ENCODE assay signal across 12 cellular contexts in the genomic region with DNA sequence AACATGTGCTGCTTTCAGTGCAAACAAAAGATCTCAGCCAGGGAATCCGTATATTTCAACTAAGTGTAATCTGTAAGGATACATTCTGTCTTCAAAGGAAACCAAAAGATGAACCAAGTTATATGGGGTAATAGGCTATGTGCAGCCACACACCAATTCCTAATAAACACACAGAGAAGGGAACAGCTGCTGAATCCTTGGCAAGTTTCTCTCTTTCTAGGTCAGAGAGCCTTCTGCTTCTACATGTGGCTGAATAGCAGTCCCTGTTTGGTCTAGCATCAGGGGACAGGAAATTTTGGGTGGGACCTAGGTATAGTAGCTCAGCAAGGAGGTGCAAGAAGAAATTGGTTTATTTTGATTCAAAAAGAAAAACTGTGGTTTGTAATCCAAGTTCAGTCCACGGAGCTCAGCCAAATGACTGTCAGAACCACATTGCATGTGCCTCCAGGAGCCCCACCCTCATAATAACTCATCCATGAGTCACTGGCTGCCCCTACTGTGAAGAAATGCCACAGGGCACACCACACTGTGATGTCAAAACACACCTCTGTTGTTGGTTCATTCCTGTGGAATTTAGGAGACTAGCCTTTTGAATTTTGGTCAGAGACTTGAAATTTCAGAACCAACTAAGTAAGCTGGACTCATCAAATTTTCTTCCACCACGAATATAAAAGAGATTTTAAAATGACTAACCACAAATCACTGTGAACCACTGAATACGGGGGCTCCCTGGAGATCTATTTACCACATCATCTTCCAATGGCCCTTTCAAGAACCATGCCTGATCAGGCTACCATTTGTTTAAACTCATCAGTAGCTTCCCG. TPM values are rescaled to one million over a fixed set of nuclear protein-coding genes. Genes with fewer than 3 reads are reported as not detected.
DNase-seq lines count a peak whose midpoint lies in the region; ATAC-seq, FAIRE-seq and TF ChIP-seq lines count a peak whose summit lies in the region.
"Had no signal": no experiment of that assay in that cellular context is flagged by ENCODE, and none has a peak within 500 bp of the region (broad histone marks: within the 10 kb centered on the region; RNA-seq: fewer than 3 reads in every experiment).

No MANE protein-coding gene starts in this region.

- peak overlapping the region in 2 of 3 experiments; percentile 53 to 54 for H3K4me3 ChIP-seq in keratinocyte (ENCODE audit: control insufficient read depth in 2 of 3, extremely low read depth in 1 of 3, insufficient read depth in 2 of 3, low read depth in 1 of 3, low read length in 3 of 3)
- H3K4me3 ChIP-seq: sigmoid colon had no signal

- no peaks in the 10 kb centered on the region for H4K20me1 ChIP-seq in keratinocyte (ENCODE audit: control insufficient read depth, extremely low read depth, insufficient read depth, low read length)

- H3K4me2 ChIP-seq in keratinocyte (ENCODE audit: control insufficient read depth, extremely low read depth, insufficient read depth, low read depth, low read length): peak overlapping the region; percentile 91

- no peaks in the 10 kb centered on the region for H3K79me2 ChIP-seq in keratinocyte (ENCODE audit: control insufficient read depth, insufficient read depth, low read length)

- peaks cover 3% of the 10 kb centered on the region for H3K9me3 Mint-ChIP-seq in natural killer cell treated with Interleukin-12 subunit alpha and Interleukin-12 subunit beta and Interleukin-15 and Interleukin-18, amount 100 ng/mL, for 72 hours
- H3K9me3 Mint-ChIP-seq in natural killer cell: peaks cover 0 to 2% of the 10 kb centered on the region in 2 donors
- H3K9me3 Mint-ChIP-seq in activated naive CD4-positive, alpha-beta T cell treated with anti-CD3 and anti-CD28 coated beads for 36 hours: no peaks in the 10 kb centered on the region

- dilution Hi-C loops in keratinocyte (cut with MboI; ENCODE audit: extremely low pct_ligation_motif_present, low sequenced_read_pairs): no loop called here

- H3K4me1 Mint-ChIP-seq in natural killer cell treated with Interleukin-12 subunit alpha and Interleukin-12 subunit beta and Interleukin-15 and Interleukin-18, amount 100 ng/mL, for 72 hours (ENCODE audit: low read depth in 2 of 2): no peaks in the 10 kb centered on the region
- peaks cover 0 to 7% of the 10 kb centered on the region in 2 donors for H3K4me1 Mint-ChIP-seq in natural killer cell
- no peaks in the 10 kb centered on the region for H3K4me1 Mint-ChIP-seq in activated naive CD4-positive, alpha-beta T cell treated with anti-CD3 and anti-CD28 coated beads for 36 hours (ENCODE audit: low read depth)

- no peaks in the 10 kb centered on the region for H3K9me3 ChIP-seq in keratinocyte (ENCODE audit: control insufficient read depth, low read depth, low read length)
- H3K9me3 ChIP-seq: sigmoid colon had no signal

- no peaks in the 10 kb centered on the region for H3K9me1 ChIP-seq in keratinocyte (ENCODE audit: control insufficient read depth, extremely low read depth, insufficient read depth, low read length)

- peak overlapping the region; percentile 95 for H3K27ac ChIP-seq in keratinocyte (ENCODE audit: control insufficient read depth, insufficient read depth, low read length)
- H3K27ac ChIP-seq: sigmoid colon had no signal

- H3K9ac ChIP-seq in keratinocyte (ENCODE audit: control insufficient read depth, extremely low read depth, insufficient read depth, low read length): peak overlapping the region; percentile 74

- H3K4me1 ChIP-seq in keratinocyte (ENCODE audit: control insufficient read depth, extremely low read depth, insufficient read depth, low read length): peaks cover 60% of the 10 kb centered on the region

- H3K36me3 ChIP-seq in keratinocyte (ENCODE audit: control insufficient read depth in 2 of 2, extremely low read depth in 1 of 2, insufficient read depth in 2 of 2, low read length in 2 of 2): peaks cover 3 to 5% of the 10 kb centered on the region in 2 experiments
- H3K36me3 ChIP-seq: sigmoid colon had no signal

- H3K27me3 ChIP-seq in keratinocyte (ENCODE audit: control insufficient read depth, extremely low read depth, insufficient read depth, low read length): no peaks in the 10 kb centered on the region
- H3K27me3 ChIP-seq: sigmoid colon had no signal

- H3K27ac Mint-ChIP-seq in natural killer cell treated with Interleukin-12 subunit alpha and Interleukin-12 subunit beta and Interleukin-15 and Interleukin-18, amount 100 ng/mL, for 72 hours: no peak overlapping the region
- H3K27ac Mint-ChIP-seq in natural killer cell: no peak overlapping the region
- no peak overlapping the region for H3K27ac Mint-ChIP-seq in activated naive CD4-positive, alpha-beta T cell treated with anti-CD3 and anti-CD28 coated beads for 36 hours

- ATAC-seq in natural killer cell treated with Interleukin-12 subunit alpha and Interleukin-12 subunit beta and Interleukin-15 and Interleukin-18, amount 100 ng/mL, for 72 hours: peak; percentile 53 to 59
- ATAC-seq in natural killer cell: no peak

- H3K36me3 Mint-ChIP-seq in natural killer cell treated with Interleukin-12 subunit alpha and Interleukin-12 subunit beta and Interleukin-15 and Interleukin-18, amount 100 ng/mL, for 72 hours: no peaks in the 10 kb centered on the region
- H3K36me3 Mint-ChIP-seq in natural killer cell: no peaks in the 10 kb centered on the region
- H3K36me3 Mint-ChIP-seq in activated naive CD4-positive, alpha-beta T cell treated with anti-CD3 and anti-CD28 coated beads for 36 hours (ENCODE audit: low read depth): no peaks in the 10 kb centered on the region

- FAIRE-seq in keratinocyte (lab: Jason Lieb, UNC): peak; percentile 93
- FAIRE-seq: endometrium had no signal

- H3K27me3 Mint-ChIP-seq in natural killer cell treated with Interleukin-12 subunit alpha and Interleukin-12 subunit beta and Interleukin-15 and Interleukin-18, amount 100 ng/mL, for 72 hours: no peaks in the 10 kb centered on the region
- H3K27me3 Mint-ChIP-seq in natural killer cell (ENCODE audit: low read depth in 2 of 2): no peaks in the 10 kb centered on the region
- H3K27me3 Mint-ChIP-seq in activated naive CD4-positive, alpha-beta T cell treated with anti-CD3 and anti-CD28 coated beads for 36 hours (ENCODE audit: low read depth): no peaks in the 10 kb centered on the region

- H2AFZ ChIP-seq in keratinocyte (ENCODE audit: control insufficient read depth, low read length): peak overlapping the region; percentile 78

- no peak overlapping the region for H3K4me3 Mint-ChIP-seq in natural killer cell treated with Interleukin-12 subunit alpha and Interleukin-12 subunit beta and Interleukin-15 and Interleukin-18, amount 100 ng/mL, for 72 hours
- no peak overlapping the region for H3K4me3 Mint-ChIP-seq in natural killer cell
- H3K4me3 Mint-ChIP-seq in activated naive CD4-positive, alpha-beta T cell treated with anti-CD3 and anti-CD28 coated beads for 36 hours: no peak overlapping the region

- TF ChIP-seq CTCF in natural killer cell (IDR thresholded peaks at IDR 0.05) (no peak), keratinocyte (optimal IDR thresholded peaks at IDR 0.05 in 1 of 3, IDR thresholded peaks at IDR 0.05 in 1 of 3, conservative IDR thresholded peaks at IDR 0.05 in 1 of 3; ENCODE audit: extremely low read depth in 1 of 3, insufficient read depth in 2 of 3, low read length in 3 of 3) (no peak)

- no peak for DNase-seq in natural killer cell treated with Interleukin-12 subunit alpha and Interleukin-12 subunit beta and Interleukin-15 and Interleukin-18, amount 100 ng/mL, for 72 hours (ENCODE audit: low spot score)
- no peak for DNase-seq in natural killer cell
- DNase-seq in amniotic epithelial cell (ENCODE audit: low read depth): peak; percentile 84
- DNase-seq in keratinocyte (ENCODE audit: low read depth, low spot score): peak; percentile 97
- no peak for DNase-seq in globus pallidus (ENCODE audit: low spot score)
- DNase-seq in SKM-1 (lab: John Stamatoyannopoulos, UW; ENCODE audit: unreplicated experiment): no peak
- DNase-seq in activated naive CD4-positive, alpha-beta T cell treated with anti-CD3 and anti-CD28 coated beads for 36 hours: no peak
- no peak for DNase-seq in NCI-H1105 (lab: John Stamatoyannopoulos, UW)
- DNase-seq: DND-41, NCI-H1694 treated with DMSO at 0.1 percent for 48 hours, sigmoid colon had no signal

- CTCF ChIA-PET in activated naive CD4-positive, alpha-beta T cell treated with anti-CD3 and anti-CD28 coated beads for 36 hours (lab: Charles Lee): no interaction called here

- intact Hi-C loops in natural killer cell (cut with micrococcal nuclease): no loop called here
- intact Hi-C loops in activated naive CD4-positive, alpha-beta T cell treated with anti-CD3 and anti-CD28 coated beads for 36 hours (cut with micrococcal nuclease): no loop called here

RNA-seq across cellular contexts. Expression of a gene that starts 21.1 kb away (rescaled TPM):
- not detected for total RNA-seq in natural killer cell treated with Interleukin-12 subunit alpha and Interleukin-12 subunit beta and Interleukin-15 and Interleukin-18, amount 100 ng/mL, for 72 hours
- total RNA-seq in natural killer cell: 1 to 10 TPM; 1.5 to 4.6 (median 1.9) TPM
- polyA plus RNA-seq in keratinocyte: 6.5 to 11.4 TPM (median 10.0 TPM) in 3 replicates
- 118 TPM for polyA plus RNA-seq in keratinocyte (2011; ENCODE audit: low read depth)
- polyA plus RNA-seq in keratinocyte (2011; cell fraction: cytosol; rRNA removed): 4.4 and 6.6 TPM in 2 replicates
- polyA plus RNA-seq in keratinocyte (2011; cell fraction: nucleus; rRNA removed): 13.1 and 15.3 TPM in 2 replicates
- 6.8 and 38.7 TPM in 2 replicates for polyA plus RNA-seq in keratinocyte (2012; ENCODE audit: low replicate concordance)
- 1.8 to 14.7 TPM (median 9.0 TPM) in 3 replicates for polyA minus RNA-seq in keratinocyte
- 2.9 TPM for polyA minus RNA-seq in keratinocyte (2011; cell fraction: cytosol; rRNA and poly(A)+ RNA removed)
- polyA minus RNA-seq in keratinocyte (2011; cell fraction: nucleus; rRNA and poly(A)+ RNA removed): 9.0 and 27.8 TPM in 2 replicates
- under 1 TPM; 0.15 to 0.64 TPM for total RNA-seq in activated naive CD4-positive, alpha-beta T cell treated with anti-CD3 and anti-CD28 coated beads for 36 hours

Comparison
In these comparisons a context has a peak if more than half of its experiments do, and no peak if none do; other contexts are left out.
1. ATAC-seq: peak in natural killer cell treated with Interleukin-12 subunit alpha and Interleukin-12 subunit beta and Interleukin-15 and Interleukin-18, amount 100 ng/mL, for 72 hours (2 of 2); none in natural killer cell (0 of 3).
2. DNase-seq: peak in amniotic epithelial cell (single experiment) and keratinocyte (single experiment); none in natural killer cell treated with Interleukin-12 subunit alpha and Interleukin-12 subunit beta and Interleukin-15 and Interleukin-18, amount 100 ng/mL, for 72 hours (single experiment), natural killer cell (single experiment), globus pallidus (single experiment), SKM-1 (single experiment), activated naive CD4-positive, alpha-beta T cell treated with anti-CD3 and anti-CD28 coated beads for 36 hours (single experiment) and NCI-H1105 (single experiment).